Comparison of ENCODE assay signal across 25 cellular contexts in genomic region chr6:9699890-9700289, GRCh38.
DNase-seq lines count a peak whose midpoint lies in the region; ATAC-seq, FAIRE-seq and TF ChIP-seq lines count a peak whose summit lies in the region.
"Had no signal": no experiment of that assay in that cellular context is flagged by ENCODE, and none has a peak within 500 bp of the region (broad histone marks: within the 10 kb centered on the region; RNA-seq: fewer than 3 reads in every experiment).

No MANE protein-coding gene starts in this region.

- no peak overlapping the region for H3K27ac ChIP-seq in GM12878 (ENCODE audit: control insufficient read depth, insufficient read depth)
- H3K27ac ChIP-seq: left ventricle myocardium inferior, ovary, sigmoid colon, SK-N-MC, thyroid gland had no signal

- no peak overlapping the region for H2AFZ ChIP-seq in GM12878 (ENCODE audit: control insufficient read depth, low read depth, low read length)

- no peak for TF ChIP-seq RAD21 in GM12878 (IDR thresholded peaks at IDR 0.05; ENCODE audit: insufficient read depth, low read depth, low read length)

- FAIRE-seq in GM12878 (lab: Jason Lieb, UNC) (no peak), GM12891 (lab: Jason Lieb, UNC) (no peak)
- FAIRE-seq: H1, HTR-8/SVneo had no signal

- CTCF ChIA-PET in GM12878 (lab: Yijun Ruan, JAX), result interaction anchor here (0.9 kb wide), 1 partner anchor 65 kb away, joined by 4 read pairs; no protein-coding TSS in a partner anchor

- ATAC-seq in GM12878 (no peak), HG03460 (IDR thresholded peaks at IDR 0.05; ENCODE audit: unreplicated experiment) (no peak)
- ATAC-seq in naive thymus-derived CD8-positive, alpha-beta T cell, result no peak
- ATAC-seq: Panc1 had no signal

- peaks cover 4% of the 10 kb centered on the region for H3K27me3 Mint-ChIP-seq in nephron progenitor cell (ENCODE audit: low read depth, poor library complexity)
- H3K27me3 Mint-ChIP-seq in naive thymus-derived CD8-positive, alpha-beta T cell, result no peaks in the 10 kb centered on the region
- H3K27me3 Mint-ChIP-seq: activated naive CD4-positive, alpha-beta T cell treated with anti-CD3 and anti-CD28 coated beads, Interleukin-2, amount 10 ng/mL, durations not matched to agents 7 days and 5 days had no signal

- RAD21 ChIA-PET in GM12878 (lab: Charles Lee; ENCODE audit: unreplicated experiment), result no interaction called here

- H3K27me3 ChIP-seq in GM12878 (replicated peaks in 1 of 2; ENCODE audit: control insufficient read depth in 2 of 2, insufficient read depth in 2 of 2, low read length in 1 of 2), result no peaks in the 10 kb centered on the region
- H3K27me3 ChIP-seq: ovary, sigmoid colon, thyroid gland had no signal

- peaks cover 10% of the 10 kb centered on the region for H3K9me3 Mint-ChIP-seq in nephron progenitor cell
- peaks cover 0 to 15% (median 2%) of the 10 kb centered on the region in 9 donors for H3K9me3 Mint-ChIP-seq in naive thymus-derived CD8-positive, alpha-beta T cell
- H3K9me3 Mint-ChIP-seq: activated naive CD4-positive, alpha-beta T cell treated with anti-CD3 and anti-CD28 coated beads, Interleukin-2, amount 10 ng/mL, durations not matched to agents 7 days and 5 days had no signal

- BruUV-seq in GM12878 (replicated peaks; lab: Mats Ljungman, UMichigan), result no TSS peak

- POLR2A ChIA-PET in GM12878 (lab: Charles Lee), result no interaction called here
- POLR2A ChIA-PET in naive thymus-derived CD8-positive, alpha-beta T cell (lab: Charles Lee), result no interaction called here

- H3K9ac ChIP-seq in GM12878 (ENCODE audit: control insufficient read depth, insufficient read depth, low read length), result no peak overlapping the region

- H3K9me3 ChIP-seq in GM12878 (replicated peaks; ENCODE audit: control insufficient read depth, insufficient read depth, low read length), result no peaks in the 10 kb centered on the region
- H3K9me3 ChIP-seq: ovary, thyroid gland had no signal

- intact Hi-C loops in GM12878 (cut with micrococcal nuclease; ENCODE audit: unreplicated experiment), result no loop called here

- 2% methylated on average over 5 of the region's 5 CpGs for WGBS in GM12878 (ENCODE audit: insufficient coverage, insufficient replicate concordance, low lambda C conversion rate, missing lambda C conversion rate)

- TF ChIP-seq POLR2A in GM12878 (IDR thresholded peaks at IDR 0.05; ENCODE audit: low read depth, low read length) (no peak), GM12891 (IDR thresholded peaks at IDR 0.05; ENCODE audit: low read depth, low read length) (no peak)

- H4K20me1 ChIP-seq in GM12878 (ENCODE audit: control insufficient read depth, insufficient read depth), result no peaks in the 10 kb centered on the region

- H3K4me3 ChIP-seq in GM12878, result no peak overlapping the region
- H3K4me3 ChIP-seq: left ventricle myocardium inferior, ovary, sigmoid colon, SK-N-MC, thyroid gland had no signal

- H3K36me3 Mint-ChIP-seq in nephron progenitor cell (ENCODE audit: low read depth), result no peaks in the 10 kb centered on the region
- no peaks in the 10 kb centered on the region for H3K36me3 Mint-ChIP-seq in naive thymus-derived CD8-positive, alpha-beta T cell
- H3K36me3 Mint-ChIP-seq: activated naive CD4-positive, alpha-beta T cell treated with anti-CD3 and anti-CD28 coated beads, Interleukin-2, amount 10 ng/mL, durations not matched to agents 7 days and 5 days had no signal

- no peak overlapping the region for H3K27ac Mint-ChIP-seq in nephron progenitor cell
- no peak overlapping the region for H3K27ac Mint-ChIP-seq in naive thymus-derived CD8-positive, alpha-beta T cell
- H3K27ac Mint-ChIP-seq: activated naive CD4-positive, alpha-beta T cell treated with anti-CD3 and anti-CD28 coated beads, Interleukin-2, amount 10 ng/mL, durations not matched to agents 7 days and 5 days had no signal

- in situ Hi-C loops in GM12878 (cut with MboI), result no loop called here

- no peak overlapping the region for H3K4me2 ChIP-seq in GM12878 (ENCODE audit: control insufficient read depth, insufficient read depth)

- SMC1A ChIA-PET in GM12878 (lab: Charles Lee; ENCODE audit: uncharacterized antibody, unreplicated experiment), result interaction anchor here (1.2 kb wide), 1 partner anchor 11 kb away, joined by 3 read pairs; no protein-coding TSS in a partner anchor

- H3K4me1 ChIP-seq in GM12878 (ENCODE audit: control insufficient read depth, insufficient read depth, low read length), result no peaks in the 10 kb centered on the region
- H3K4me1 ChIP-seq: left ventricle myocardium inferior, sigmoid colon, thyroid gland had no signal

- no peak for TF ChIP-seq EP300 in GM12878 (IDR thresholded peaks at IDR 0.05; ENCODE audit: borderline replicate concordance in 1 of 2, control insufficient read depth in 1 of 2, low read depth in 2 of 2, low read length in 2 of 2)

- no peak overlapping the region for H3K4me3 Mint-ChIP-seq in nephron progenitor cell
- no peak overlapping the region for H3K4me3 Mint-ChIP-seq in naive thymus-derived CD8-positive, alpha-beta T cell
- H3K4me3 Mint-ChIP-seq: activated naive CD4-positive, alpha-beta T cell treated with anti-CD3 and anti-CD28 coated beads, Interleukin-2, amount 10 ng/mL, durations not matched to agents 7 days and 5 days had no signal

- no peak for TF ChIP-seq CTCF in GM12878 (IDR thresholded peaks at IDR 0.05 in 2 of 3, conservative IDR thresholded peaks at IDR 0.05 in 1 of 3; ENCODE audit: control insufficient read depth in 2 of 3, extremely low read depth in 1 of 3, insufficient read depth in 1 of 3, low read depth in 3 of 3, low read length in 3 of 3)
- TF ChIP-seq CTCF in nephron progenitor cell (IDR thresholded peaks at IDR 0.05), result no peak

- DNase-seq in AG08395 (ENCODE audit: low spot score) (peak; percentile 7), Daoy (ENCODE audit: low read depth) (peak; percentile 30), NCI-H2029 (lab: John Stamatoyannopoulos, UW) (peak; percentile 58), GM12878 (ENCODE audit: low read depth, low spot score) (no peak), nephron progenitor cell (no peak), GM12891 (ENCODE audit: insufficient read length, low spot score) (no peak)
- DNase-seq in naive thymus-derived CD8-positive, alpha-beta T cell, result no peak
- DNase-seq: activated CD4-positive, CD25-positive, alpha-beta regulatory T cell; activated CD8-positive, alpha-beta memory T cell treated with anti-CD3 and anti-CD28 coated beads for 24 hours; activated naive CD4-positive, alpha-beta T cell treated with anti-CD3 and anti-CD28 coated beads, Interleukin-2, amount 10 ng/mL, durations not matched to agents 7 days and 5 days; activated T-cell treated with anti-CD3 and anti-CD28 coated beads, Interleukin-2, amount 50 U/mL, for 48 hours; aorta; effector CD8-positive, alpha-beta T cell; left ventricle myocardium inferior; NCI-H187; NCI-H510A treated with DMSO at 0.1 percent for 48 hours; ovary; sigmoid colon; stimulated activated naive CD4-positive, alpha-beta T cell had no signal

- H3K4me1 Mint-ChIP-seq in nephron progenitor cell, result no peaks in the 10 kb centered on the region
- H3K4me1 Mint-ChIP-seq in naive thymus-derived CD8-positive, alpha-beta T cell, result no peaks in the 10 kb centered on the region
- H3K4me1 Mint-ChIP-seq: activated naive CD4-positive, alpha-beta T cell treated with anti-CD3 and anti-CD28 coated beads, Interleukin-2, amount 10 ng/mL, durations not matched to agents 7 days and 5 days had no signal

- no peaks in the 10 kb centered on the region for H3K36me3 ChIP-seq in GM12878 (ENCODE audit: control insufficient read depth in 2 of 2, insufficient read depth in 2 of 2, low read length in 1 of 2)
- H3K36me3 ChIP-seq: left ventricle myocardium inferior, ovary, sigmoid colon, thyroid gland had no signal

- H3K79me2 ChIP-seq in GM12878 (ENCODE audit: control insufficient read depth, insufficient read depth, low read length), result no peaks in the 10 kb centered on the region

TF ChIP-seq in GM12878, 131 proteins besides CTCF, POLR2A, EP300 and RAD21 (continues in another document):
- TF ChIP-seq BMI1 (IDR thresholded peaks at IDR 0.05; ENCODE audit: borderline replicate concordance), result peak; percentile 82

TF ChIP-seq in GM12891, 5 proteins besides CTCF, POLR2A, EP300 and RAD21:
- no peak for TF ChIP-seq POU2F2 (IDR thresholded peaks at IDR 0.05; ENCODE audit: low read depth, low read length)
- no peak for TF ChIP-seq SPI1 (IDR thresholded peaks at IDR 0.05; ENCODE audit: low read depth, low read length)
- no peak for TF ChIP-seq POLR2AphosphoS5 (IDR thresholded peaks at IDR 0.05; ENCODE audit: low read depth, low read length)
- no peak for TF ChIP-seq TAF1 (IDR thresholded peaks at IDR 0.05; ENCODE audit: low read depth, low read length)
- no peak for TF ChIP-seq PAX5 (IDR thresholded peaks at IDR 0.05; ENCODE audit: insufficient read depth, low read length, severe bottlenecking)
TF ChIP-seq in GM12891: peak in this region for 0.

Comparison
In these comparisons a context has a peak if more than half of its experiments do, and no peak if none do; other contexts are left out.
1. DNase-seq: peak in AG08395 (single experiment), Daoy (single experiment) and NCI-H2029 (single experiment); none in GM12878 (single experiment), nephron progenitor cell (single experiment), naive thymus-derived CD8-positive, alpha-beta T cell (0 of 10) and GM12891 (single experiment).